Comparison of ENCODE assay signal across 17 cellular contexts in genomic region chr10:128573936-128574335, GRCh38.
DNase-seq lines count a peak whose midpoint lies in the region; ATAC-seq, FAIRE-seq and TF ChIP-seq lines count a peak whose summit lies in the region.
"Had no signal": no experiment of that assay in that cellular context is flagged by ENCODE, and none has a peak within 500 bp of the region (broad histone marks: within the 10 kb centered on the region; RNA-seq: fewer than 3 reads in every experiment).

No MANE protein-coding gene starts in this region.

- H3K9me2 ChIP-seq in GM23338 (ENCODE audit: insufficient read depth) (peaks cover 17% of the 10 kb centered on the region), PC-3 (replicated peaks; ENCODE audit: low read length) (no peaks in the 10 kb centered on the region)

- H2BK15ac ChIP-seq in H1 (ENCODE audit: low read length), result no peak overlapping the region

- no peak for TF ChIP-seq POLR2A in H1 (IDR thresholded peaks at IDR 0.05; ENCODE audit: control extremely low read depth in 1 of 2, low read depth in 2 of 2, low read length in 2 of 2)

- FAIRE-seq in H1 (lab: Jason Lieb, UNC) (no peak), small intestine (lab: Jason Lieb, UNC) (no peak)
- FAIRE-seq: GM12891 had no signal

- ATAC-seq in GM23338 (no peak), PC-3 (no peak)
- ATAC-seq: CD8-positive, alpha-beta T cell had no signal

- H4K5ac ChIP-seq in H1 (ENCODE audit: insufficient read length, low read depth, low read length), result no peak overlapping the region

- H3K4me3 ChIP-seq in GM23338 (no peak overlapping the region), H1 (ENCODE audit: extremely low read depth in 1 of 4, insufficient read depth in 2 of 4, low read depth in 3 of 4, low read length in 4 of 4) (no peak overlapping the region), small intestine (ENCODE audit: low read depth in 1 of 2, low read length in 2 of 2) (no peak overlapping the region), PC-3 (ENCODE audit: low read length) (no peak overlapping the region), osteoblast (ENCODE audit: insufficient read depth, low read length) (no peak overlapping the region)
- H3K4me3 ChIP-seq: BLaER1 treated with 17β-estradiol and CSF1 and Interleukin-3, amounts not matched to agents 10 nM and 100 nM had no signal

- no peak overlapping the region for H3K23ac ChIP-seq in H1 (ENCODE audit: insufficient read length)

- H3K9ac ChIP-seq in H1 (replicated peaks in 1 of 4; ENCODE audit: extremely low read depth in 1 of 4, low read depth in 3 of 4, low read length in 3 of 4) (no peak overlapping the region), PC-3 (ENCODE audit: low read length) (no peak overlapping the region)
- H3K9ac ChIP-seq: BLaER1 treated with 17β-estradiol and CSF1 and Interleukin-3, amounts not matched to agents 10 nM and 100 nM had no signal

- H3K18ac ChIP-seq in H1 (ENCODE audit: extremely low read depth, low read length), result no peak overlapping the region

- H3K4me2 ChIP-seq in GM23338 (no peak overlapping the region), H1 (ENCODE audit: insufficient read depth in 1 of 2, low read depth in 2 of 2, low read length in 2 of 2) (no peak overlapping the region), PC-3 (ENCODE audit: low read length) (no peak overlapping the region), osteoblast (ENCODE audit: insufficient read depth, low read length) (no peak overlapping the region)
- H3K4me2 ChIP-seq: BLaER1 treated with 17β-estradiol and CSF1 and Interleukin-3, amounts not matched to agents 10 nM and 100 nM had no signal

- TF ChIP-seq EP300 in H1 (IDR thresholded peaks at IDR 0.05; ENCODE audit: borderline replicate concordance in 1 of 2, low read depth in 2 of 2, low read length in 2 of 2), result no peak

- no peak overlapping the region for H2BK5ac ChIP-seq in H1 (ENCODE audit: low read depth, low read length)

- H3K9me3 ChIP-seq in H1 (ENCODE audit: insufficient read depth in 2 of 2, low read depth in 1 of 2, low read length in 1 of 2) (no peaks in the 10 kb centered on the region; a peak in 2 of 4 replicates), small intestine (ENCODE audit: control insufficient read depth, low read depth) (no peaks in the 10 kb centered on the region), PC-3 (ENCODE audit: low read length) (no peaks in the 10 kb centered on the region), osteoblast (ENCODE audit: low read depth, low read length) (no peaks in the 10 kb centered on the region)
- H3K9me3 ChIP-seq: BLaER1 treated with 17β-estradiol and CSF1 and Interleukin-3, amounts not matched to agents 10 nM and 100 nM had no signal

- CTCF ChIA-PET in H1 (lab: Charles Lee; ENCODE audit: partially characterized antibody) (interaction anchor here (1.2 to 3.5 kb wide), 2 partner anchors 12 to 52 kb away, joined by 3 to 10 read pairs; no protein-coding TSS in a partner anchor), PC-3 (lab: Charles Lee) (no interaction called here), GM10248 (lab: Yijun Ruan, JAX) (no interaction called here)

- no peak overlapping the region for H4K8ac ChIP-seq in H1 (ENCODE audit: extremely low read depth, insufficient read depth, low read length)

- no peak overlapping the region for H3K4ac ChIP-seq in H1 (replicated peaks; ENCODE audit: insufficient read length, low read depth, low read length)

- H3K36me3 ChIP-seq in GM23338 (ENCODE audit: insufficient read depth) (no peaks in the 10 kb centered on the region), H1 (ENCODE audit: control insufficient read depth in 2 of 4, insufficient read depth in 4 of 4, low read length in 3 of 4) (no peaks in the 10 kb centered on the region), small intestine (ENCODE audit: control insufficient read depth in 2 of 2, insufficient read depth in 2 of 2, low read length in 2 of 2) (no peaks in the 10 kb centered on the region), PC-3 (ENCODE audit: low read depth, low read length) (no peaks in the 10 kb centered on the region), osteoblast (ENCODE audit: insufficient read depth, low read length) (no peaks in the 10 kb centered on the region)
- H3K36me3 ChIP-seq: BLaER1 treated with 17β-estradiol and CSF1 and Interleukin-3, amounts not matched to agents 10 nM and 100 nM had no signal

- no peak overlapping the region for H2BK120ac ChIP-seq in H1 (replicated peaks; ENCODE audit: low read depth, low read length)

- intact Hi-C loops in PC-3 (cut with micrococcal nuclease), result no loop called here

- no peak for TF ChIP-seq RAD21 in H1 (IDR thresholded peaks at IDR 0.05 in 1 of 2, conservative IDR thresholded peaks at IDR 0.05 in 1 of 2; ENCODE audit: low read depth in 2 of 2, low read length in 2 of 2)

- no peak overlapping the region for H3K14ac ChIP-seq in H1 (ENCODE audit: insufficient read length)

- H2AFZ ChIP-seq in GM23338, result peak overlapping the region; percentile 80; the same call in 1 of the 2 replicates
- H2AFZ ChIP-seq in H1 (ENCODE audit: low read length), result no peak overlapping the region
- H2AFZ ChIP-seq in PC-3 (ENCODE audit: low read length), result no peak overlapping the region
- no peak overlapping the region for H2AFZ ChIP-seq in osteoblast (ENCODE audit: low read length)

- 92% methylated on average over 11 of the region's 11 CpGs; no CpG with 5 or more reads in 1 of the 2 experiments for WGBS in H1 (ENCODE audit: extremely low coverage in 1 of 2, insufficient coverage in 1 of 2, insufficient read length in 1 of 2, insufficient replicate concordance in 2 of 2, low coverage in 1 of 2, low lambda C conversion rate in 2 of 2, missing lambda C conversion rate in 1 of 2), 2 experiments
- 75 to 83% (median 79%) methylated on average over 11 of the region's 11 CpGs for WGBS in small intestine, 3 donors

- peaks cover 22% of the 10 kb centered on the region for H3K27me3 Mint-ChIP-seq in GM23338 (ENCODE audit: insufficient read depth, low read depth, poor library complexity)
- H3K27me3 Mint-ChIP-seq in mesothelial cell of epicardium (ENCODE audit: low read depth), result peaks cover 90% of the 10 kb centered on the region
- H3K27me3 Mint-ChIP-seq: B cell had no signal

- H3K79me1 ChIP-seq in H1 (ENCODE audit: low read depth, low read length), result no peaks in the 10 kb centered on the region

- H3K4me1 Mint-ChIP-seq in GM23338, result peaks cover 63% of the 10 kb centered on the region
- H3K4me1 Mint-ChIP-seq in mesothelial cell of epicardium, result peaks cover 49% of the 10 kb centered on the region
- H3K4me1 Mint-ChIP-seq: B cell had no signal

- H3K36me3 Mint-ChIP-seq in GM23338 (ENCODE audit: low read depth), result peaks cover 14% of the 10 kb centered on the region; the same call in 2 of the 3 replicates
- no peaks in the 10 kb centered on the region for H3K36me3 Mint-ChIP-seq in mesothelial cell of epicardium
- H3K36me3 Mint-ChIP-seq: CD8-positive, alpha-beta T cell had no signal

- H3F3A ChIP-seq in GM23338 (replicated peaks; ENCODE audit: low read depth) (no peaks in the 10 kb centered on the region), PC-3 (ENCODE audit: low read length, unreplicated experiment) (no peaks in the 10 kb centered on the region)

- no peaks in the 10 kb centered on the region for H3K27me3 ChIP-seq in GM23338 (ENCODE audit: insufficient read depth)
- H3K27me3 ChIP-seq in H1 (replicated peaks in 1 of 4; ENCODE audit: control insufficient read depth in 3 of 4, extremely low read depth in 1 of 4, insufficient read depth in 3 of 4, low read length in 3 of 4), result peaks cover 0 to 3% (median 1%) of the 10 kb centered on the region in 4 experiments; a peak in 4 of 7 replicates
- no peaks in the 10 kb centered on the region for H3K27me3 ChIP-seq in small intestine (ENCODE audit: control insufficient read depth in 2 of 2, insufficient read depth in 2 of 2, low read length in 2 of 2)
- H3K27me3 ChIP-seq in PC-3 (ENCODE audit: low read length), result peaks cover 26% of the 10 kb centered on the region; the same call in 1 of the 2 replicates
- no peaks in the 10 kb centered on the region for H3K27me3 ChIP-seq in osteoblast (ENCODE audit: insufficient read depth, low read length)
- H3K27me3 ChIP-seq: BLaER1 treated with 17β-estradiol and CSF1 and Interleukin-3, amounts not matched to agents 10 nM and 100 nM had no signal

- H3K9me3 Mint-ChIP-seq in GM23338 (peaks cover 9% of the 10 kb centered on the region; the same call in 2 of the 3 replicates), mesothelial cell of epicardium (no peaks in the 10 kb centered on the region)
- H3K9me3 Mint-ChIP-seq: CD8-positive, alpha-beta T cell; H9 had no signal

- no peaks in the 10 kb centered on the region for H3K79me2 ChIP-seq in GM23338 (replicated peaks; ENCODE audit: insufficient read depth)
- no peaks in the 10 kb centered on the region for H3K79me2 ChIP-seq in H1 (ENCODE audit: control insufficient read depth in 1 of 2, insufficient read depth in 2 of 2, low read length in 2 of 2)
- no peaks in the 10 kb centered on the region for H3K79me2 ChIP-seq in PC-3 (ENCODE audit: low read length)
- no peaks in the 10 kb centered on the region for H3K79me2 ChIP-seq in osteoblast (ENCODE audit: insufficient read depth, low read length)

- H3K27ac Mint-ChIP-seq in GM23338, result no peak overlapping the region; the same call in 1 of the 2 replicates
- peak overlapping the region; percentile 72 for H3K27ac Mint-ChIP-seq in mesothelial cell of epicardium
- H3K27ac Mint-ChIP-seq: B cell; CD8-positive, alpha-beta T cell had no signal

- H3K56ac ChIP-seq in H1 (replicated peaks; ENCODE audit: insufficient read length, low read depth, low read length), result no peak overlapping the region

- no TSS peak for BruUV-seq in PC-3 (replicated peaks; lab: Mats Ljungman, UMichigan)

- H3K4me3 Mint-ChIP-seq in GM23338, result no peak overlapping the region
- no peak overlapping the region for H3K4me3 Mint-ChIP-seq in mesothelial cell of epicardium
- H3K4me3 Mint-ChIP-seq: B cell; CD8-positive, alpha-beta T cell; H9 had no signal

- no peak overlapping the region for H4K91ac ChIP-seq in H1 (replicated peaks; ENCODE audit: insufficient read length, low read length)

- TF ChIP-seq CTCF in GM23338 (conservative IDR thresholded peaks at IDR 0.05; ENCODE audit: low read depth in 2 of 2) (no peak), H1 (IDR thresholded peaks at IDR 0.05; ENCODE audit: control extremely low read depth in 1 of 3, insufficient read depth in 1 of 3, low read depth in 1 of 3, low read length in 3 of 3) (no peak), mesothelial cell of epicardium (IDR thresholded peaks at IDR 0.05; ENCODE audit: unreplicated experiment) (no peak), PC-3 (conservative IDR thresholded peaks at IDR 0.05; ENCODE audit: low read depth, low read length) (no peak), GM10248 (IDR thresholded peaks at IDR 0.05; ENCODE audit: control extremely low read depth, extremely low read depth, low read depth, missing control alignments) (no peak), osteoblast (IDR thresholded peaks at IDR 0.05; ENCODE audit: extremely low read depth, low read depth, low read length) (no peak)

- H3K4me1 ChIP-seq in GM23338 (ENCODE audit: insufficient read depth) (peaks cover 11% of the 10 kb centered on the region), H1 (replicated peaks in 1 of 4; ENCODE audit: control insufficient read depth in 3 of 4, insufficient read depth in 4 of 4, low read length in 3 of 4) (peaks cover 0 to 7% (median 2%) of the 10 kb centered on the region in 4 experiments; a peak in 5 of 7 replicates), small intestine (ENCODE audit: control insufficient read depth in 2 of 2, insufficient read depth in 1 of 2, low read depth in 1 of 2, low read length in 1 of 2) (no peaks in the 10 kb centered on the region), PC-3 (ENCODE audit: insufficient read depth, low read length) (no peaks in the 10 kb centered on the region), osteoblast (ENCODE audit: insufficient read depth, low read length) (no peaks in the 10 kb centered on the region)

- DNase-seq in GM23338 (ENCODE audit: low spot score) (no peak), H1 (ENCODE audit: low read depth in 1 of 2, low spot score in 2 of 2) (no peak), mesothelial cell of epicardium (ENCODE audit: low spot score in 2 of 2, unreplicated experiment in 2 of 2) (no peak), retina (peak; percentile 27), small intestine (no peak), PC-3 (no peak), GM10248 (ENCODE audit: extremely low spot score) (no peak), osteoblast (ENCODE audit: insufficient read length, low spot score, missing footprints) (no peak)
- DNase-seq: 8988T; Calu3; CD8-positive, alpha-beta T cell; DMS79 treated with DMSO at 0.1 percent for 48 hours; GOT3; H9 had no signal

- no peaks in the 10 kb centered on the region for H3K23me2 ChIP-seq in H1 (ENCODE audit: low read depth, low read length)

- H2BK20ac ChIP-seq in H1 (ENCODE audit: low read length), result no peak overlapping the region

- H2AK5ac ChIP-seq in H1 (ENCODE audit: low read depth, low read length), result no peak overlapping the region

- H2BK12ac ChIP-seq in H1 (ENCODE audit: low read depth, low read length), result 0 out of 2 replicates have a peak overlapping the region, but pooled peaks have one; percentile 12

- no peak overlapping the region for H3K27ac ChIP-seq in GM23338 (ENCODE audit: low read depth)
- no peak overlapping the region for H3K27ac ChIP-seq in H1 (ENCODE audit: low read depth, low read length)
- H3K27ac ChIP-seq in small intestine (ENCODE audit: low read depth in 1 of 2, low read length in 1 of 2), result no peak overlapping the region
- H3K27ac ChIP-seq in PC-3 (ENCODE audit: low read length), result no peak overlapping the region
- H3K27ac ChIP-seq in osteoblast (ENCODE audit: low read depth, low read length), result no peak overlapping the region
- H3K27ac ChIP-seq: BLaER1 treated with 17β-estradiol and CSF1 and Interleukin-3, amounts not matched to agents 10 nM and 100 nM had no signal

- POLR2A ChIA-PET in H1 (lab: Charles Lee; ENCODE audit: partially characterized antibody), result no interaction called here
- POLR2A ChIA-PET in PC-3 (lab: Charles Lee; ENCODE audit: unreplicated experiment), result no interaction called here
- POLR2A ChIA-PET in GM10248 (lab: Yijun Ruan, JAX), result no interaction called here

- H4K20me1 ChIP-seq in GM23338 (replicated peaks; ENCODE audit: insufficient read depth) (no peaks in the 10 kb centered on the region), H1 (replicated peaks in 1 of 2; ENCODE audit: control insufficient read depth in 1 of 2, insufficient read depth in 2 of 2, low read length in 2 of 2) (no peaks in the 10 kb centered on the region), PC-3 (ENCODE audit: low read length) (no peaks in the 10 kb centered on the region), osteoblast (ENCODE audit: insufficient read depth, low read length) (no peaks in the 10 kb centered on the region)
- H4K20me1 ChIP-seq: BLaER1 treated with 17β-estradiol and CSF1 and Interleukin-3, amounts not matched to agents 10 nM and 100 nM had no signal
